34 cellular contexts compared by ENCODE assay signal in the genomic region with DNA sequence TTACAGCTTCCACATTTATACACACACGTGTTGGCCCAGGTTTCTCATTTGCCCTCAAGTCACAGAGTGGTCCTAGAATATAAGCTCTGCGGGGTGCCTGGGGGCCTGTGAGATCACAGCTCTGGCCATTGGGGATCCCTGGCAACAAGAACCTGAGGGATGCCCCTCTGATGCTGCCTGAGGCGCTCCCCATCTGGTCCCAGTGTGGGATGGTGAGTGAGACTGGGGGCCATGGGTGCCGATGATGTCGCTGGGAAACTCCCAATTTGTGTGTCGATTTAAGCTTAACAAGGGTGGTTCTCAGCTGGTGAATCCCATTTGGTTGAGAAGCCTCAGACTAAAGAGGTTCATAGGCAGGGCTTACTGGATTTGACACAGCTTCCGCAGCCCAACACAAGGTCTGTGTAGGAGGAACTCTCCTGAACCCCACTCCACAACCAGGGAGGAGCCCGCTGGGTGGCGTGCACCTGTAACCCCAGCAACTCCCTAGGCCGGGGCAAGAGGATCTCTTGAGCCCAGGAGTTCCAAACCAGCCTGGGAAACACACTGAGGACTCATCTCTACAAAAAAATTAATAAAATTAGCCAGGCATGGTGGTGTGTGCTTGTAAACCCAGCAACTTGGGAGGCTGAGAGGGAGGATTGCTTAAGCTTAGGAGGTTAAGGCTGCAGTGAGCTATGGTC.
"Had no signal": no experiment of that assay in that cellular context is flagged by ENCODE, and none has a peak within 500 bp of the region (broad histone marks: within the 10 kb centered on the region; RNA-seq: fewer than 3 reads in every experiment).

No MANE protein-coding gene starts in this region.

- H3K9me3 ChIP-seq: MG63, Peyer's patch, SJSA1, SK-N-SH had no signal

- H3K36me3 ChIP-seq: brain microvascular endothelial cell, MG63, Peyer's patch, SJSA1 had no signal

- H3K9me3 Mint-ChIP-seq: activated CD4-positive, alpha-beta T cell treated with anti-CD3 and anti-CD28 coated beads, Interleukin-2, amount 10 ng/mL, durations not matched to agents 7 days and 5 days; activated naive CD8-positive, alpha-beta T cell treated with anti-CD3 and anti-CD28 coated beads for 36 hours; activated T-cell treated with anti-CD3 and anti-CD28 coated beads, Interleukin-2, amount 50 U/mL, for 72 hours; activated T-helper 17 cell treated with anti-CD3 and anti-CD28 coated beads, Interleukin-2, amount 50 U/mL, for 72 hours; T-helper 1 cell treated with Interleukin-12 subunit alpha and Interleukin-12 subunit beta and Interleukin-4 antibody, amounts not matched to agents 30 μg/mL and 1 μg/mL, for 36 hours; T-helper 2 cell treated with Interferon-gamma antibody and Interleukin-4, amounts not matched to agents 5 μg/mL and 100 μg/mL, for 36 hours had no signal

- H3K36me3 Mint-ChIP-seq: activated naive CD8-positive, alpha-beta T cell treated with anti-CD3 and anti-CD28 coated beads for 36 hours had no signal

- FAIRE-seq: TTC549 had no signal

- H3K9me2 ChIP-seq: SK-N-SH had no signal

- H3K9ac ChIP-seq: SK-N-SH had no signal

- H3K4me3 ChIP-seq: MG63, Peyer's patch, SJSA1 had no signal

- H3K27ac ChIP-seq: brain microvascular endothelial cell, Peyer's patch, SJSA1 had no signal

- ATAC-seq: activated CD8-positive, alpha-beta T cell treated with anti-CD3 and anti-CD28 coated beads, Interleukin-2, amount 10 ng/mL, durations not matched to agents 7 days and 5 days; activated T-cell treated with anti-CD3 and anti-CD28 coated beads, Interleukin-2, amount 50 U/mL, for 72 hours; activated T-helper 17 cell treated with anti-CD3 and anti-CD28 coated beads, Interleukin-2, amount 50 U/mL, for 72 hours; PC-3 had no signal

- H3K4me1 Mint-ChIP-seq: activated CD4-positive, alpha-beta T cell treated with anti-CD3 and anti-CD28 coated beads, Interleukin-2, amount 10 ng/mL, durations not matched to agents 7 days and 5 days; activated naive CD8-positive, alpha-beta T cell treated with anti-CD3 and anti-CD28 coated beads for 36 hours; activated T-helper 17 cell treated with anti-CD3 and anti-CD28 coated beads, Interleukin-2, amount 50 U/mL, for 72 hours had no signal

- DNase-seq: activated CD4-positive, alpha-beta T cell treated with anti-CD3 and anti-CD28 coated beads, Interleukin-2, amount 10 ng/mL, durations not matched to agents 7 days and 5 days; activated CD4-positive, alpha-beta T cell treated with anti-CD3 and anti-CD28 coated beads, Interleukin-2, amount 50 U/mL, for 48 hours; activated CD8-positive, alpha-beta T cell treated with anti-CD3 and anti-CD28 coated beads, Interleukin-2, amount 10 ng/mL, durations not matched to agents 7 days and 5 days; activated effector memory CD4-positive, alpha-beta T cell treated with anti-CD3 and anti-CD28 coated beads, Interleukin-2, amount 50 U/mL, for 16 hours; activated naive CD4-positive, alpha-beta T cell; activated naive CD4-positive, alpha-beta T cell treated with anti-CD3 and anti-CD28 coated beads, Interleukin-2, amount 50 U/mL, for 16 hours; activated naive CD8-positive, alpha-beta T cell treated with anti-CD3 and anti-CD28 coated beads for 36 hours; activated T-cell treated with anti-CD3 and anti-CD28 coated beads, Interleukin-2, amount 50 U/mL, for 1 hour; activated T-cell treated with anti-CD3 and anti-CD28 coated beads, Interleukin-2, amount 50 U/mL, for 72 hours; amniotic stem cell; aorta; brain microvascular endothelial cell; central memory CD4-positive, alpha-beta T cell; Karpas-422; MG63; MV-4-11; NCI-H1092; NCI-H1436 treated with DMSO at 0.1 percent for 48 hours; NCI-H1694 treated with DMSO at 0.1 percent for 48 hours; NCI-H2029; NCI-H510A; NCI-H526; NCI-H748 treated with DMSO at 0.1 percent for 48 hours; NK-92 treated with Interleukin-12 subunit alpha and Interleukin-12 subunit beta, amount 100 ng/mL, for 24 hours; PC-3; RPMI8226; SHP77 treated with DMSO at 0.1 percent for 48 hours; SK-N-SH had no signal

- H3K4me2 ChIP-seq: SK-N-SH had no signal

- H3K27me3 Mint-ChIP-seq: activated CD4-positive, alpha-beta T cell treated with anti-CD3 and anti-CD28 coated beads, Interleukin-2, amount 10 ng/mL, durations not matched to agents 7 days and 5 days; activated naive CD8-positive, alpha-beta T cell treated with anti-CD3 and anti-CD28 coated beads for 36 hours; activated T-helper 17 cell treated with anti-CD3 and anti-CD28 coated beads, Interleukin-2, amount 50 U/mL, for 72 hours had no signal

- H3K27ac Mint-ChIP-seq: activated CD4-positive, alpha-beta T cell treated with anti-CD3 and anti-CD28 coated beads, Interleukin-2, amount 10 ng/mL, durations not matched to agents 7 days and 5 days; activated CD8-positive, alpha-beta T cell treated with anti-CD3 and anti-CD28 coated beads, Interleukin-2, amount 10 ng/mL, durations not matched to agents 7 days and 5 days; activated naive CD8-positive, alpha-beta T cell treated with anti-CD3 and anti-CD28 coated beads for 36 hours; activated T-cell treated with anti-CD3 and anti-CD28 coated beads, Interleukin-2, amount 50 U/mL, for 72 hours; activated T-helper 17 cell treated with anti-CD3 and anti-CD28 coated beads, Interleukin-2, amount 50 U/mL, for 72 hours; T-helper 1 cell treated with Interleukin-12 subunit alpha and Interleukin-12 subunit beta and Interleukin-4 antibody, amounts not matched to agents 30 μg/mL and 1 μg/mL, for 36 hours; T-helper 2 cell treated with Interferon-gamma antibody and Interleukin-4, amounts not matched to agents 5 μg/mL and 100 μg/mL, for 36 hours had no signal

- H3K4me3 Mint-ChIP-seq: activated CD4-positive, alpha-beta T cell treated with anti-CD3 and anti-CD28 coated beads, Interleukin-2, amount 10 ng/mL, durations not matched to agents 7 days and 5 days; activated CD8-positive, alpha-beta T cell treated with anti-CD3 and anti-CD28 coated beads, Interleukin-2, amount 10 ng/mL, durations not matched to agents 7 days and 5 days; activated naive CD8-positive, alpha-beta T cell treated with anti-CD3 and anti-CD28 coated beads for 36 hours; activated T-cell treated with anti-CD3 and anti-CD28 coated beads, Interleukin-2, amount 50 U/mL, for 72 hours; activated T-helper 17 cell treated with anti-CD3 and anti-CD28 coated beads, Interleukin-2, amount 50 U/mL, for 72 hours; T-helper 1 cell treated with Interleukin-12 subunit alpha and Interleukin-12 subunit beta and Interleukin-4 antibody, amounts not matched to agents 30 μg/mL and 1 μg/mL, for 36 hours; T-helper 2 cell treated with Interferon-gamma antibody and Interleukin-4, amounts not matched to agents 5 μg/mL and 100 μg/mL, for 36 hours had no signal

- H3K4me1 ChIP-seq: Peyer's patch had no signal

- H3K27me3 ChIP-seq: brain microvascular endothelial cell, MG63, Peyer's patch, SJSA1 had no signal
